In genomic region chr13:94559201-94559795, GRCh38 we compare ENCODE assay signal across 28 cellular contexts. TPM values are rescaled to one million over a fixed set of nuclear protein-coding genes. Genes with fewer than 3 reads are reported as not detected.
DNase-seq lines count a peak whose midpoint lies in the region; ATAC-seq and TF ChIP-seq lines count a peak whose summit lies in the region.
"Had no signal": no experiment of that assay in that cellular context is flagged by ENCODE, and none has a peak within 500 bp of the region (broad histone marks: within the 10 kb centered on the region; RNA-seq: fewer than 3 reads in every experiment).

No MANE protein-coding gene starts in this region.

- peak overlapping the region; percentile 36 for H3K4me3 Mint-ChIP-seq in T-helper 1 cell treated with Interleukin-12 subunit alpha and Interleukin-12 subunit beta and Interleukin-4 antibody, amounts not matched to agents 30 μg/mL and 1 μg/mL, for 36 hours
- peak overlapping the region; percentile 41 to 50 for H3K4me3 Mint-ChIP-seq in stimulated activated naive CD8-positive, alpha-beta T cell treated with anti-CD3 and anti-CD28 coated beads, Interleukin-15, amount 100 ng/mL, for 72 hours
- H3K4me3 Mint-ChIP-seq in activated T-helper 17 cell treated with anti-CD3 and anti-CD28 coated beads, Interleukin-2, amount 50 U/mL, for 72 hours, result peak overlapping the region; percentile 59
- H3K4me3 Mint-ChIP-seq: nephron progenitor cell, T-helper 17 cell had no signal

- H3K4me1 ChIP-seq in hepatocyte (ENCODE audit: insufficient read depth), result peaks cover 3% of the 10 kb centered on the region

- H3K27ac ChIP-seq in hepatocyte, result no peak overlapping the region
- H3K27ac ChIP-seq: 22Rv1, SK-N-MC had no signal

- H3K36me3 Mint-ChIP-seq in T-helper 1 cell treated with Interleukin-12 subunit alpha and Interleukin-12 subunit beta and Interleukin-4 antibody, amounts not matched to agents 30 μg/mL and 1 μg/mL, for 36 hours (ENCODE audit: low read depth), result peaks cover 18% of the 10 kb centered on the region
- peaks cover 17% of the 10 kb centered on the region for H3K36me3 Mint-ChIP-seq in activated T-helper 17 cell treated with anti-CD3 and anti-CD28 coated beads, Interleukin-2, amount 50 U/mL, for 72 hours (ENCODE audit: low read depth)

- H3K27ac Mint-ChIP-seq in T-helper 1 cell treated with Interleukin-12 subunit alpha and Interleukin-12 subunit beta and Interleukin-4 antibody, amounts not matched to agents 30 μg/mL and 1 μg/mL, for 36 hours, result peak overlapping the region; percentile 28
- peak overlapping the region in 1 of 2 donors; percentile 36 for H3K27ac Mint-ChIP-seq in stimulated activated naive CD8-positive, alpha-beta T cell treated with anti-CD3 and anti-CD28 coated beads, Interleukin-15, amount 100 ng/mL, for 72 hours
- peak overlapping the region; percentile 65 for H3K27ac Mint-ChIP-seq in activated T-helper 17 cell treated with anti-CD3 and anti-CD28 coated beads, Interleukin-2, amount 50 U/mL, for 72 hours
- H3K27ac Mint-ChIP-seq: nephron progenitor cell, T-helper 17 cell had no signal

- TF ChIP-seq CTCF in hepatocyte (IDR thresholded peaks at IDR 0.05; ENCODE audit: poor library complexity), result no peak

- no peaks in the 10 kb centered on the region for H3K36me3 ChIP-seq in hepatocyte (replicated peaks; ENCODE audit: insufficient read depth, low read depth)

- H3K9me2 ChIP-seq in hepatocyte (replicated peaks; ENCODE audit: insufficient read depth), result no peaks in the 10 kb centered on the region

- H3K4me3 ChIP-seq in hepatocyte, result no peak overlapping the region
- H3K4me3 ChIP-seq: SK-N-MC had no signal

- no peaks in the 10 kb centered on the region for H3K27me3 ChIP-seq in hepatocyte

- H3K79me2 ChIP-seq in hepatocyte, result no peaks in the 10 kb centered on the region

- peaks cover 23% of the 10 kb centered on the region for H3K4me1 Mint-ChIP-seq in T-helper 1 cell treated with Interleukin-12 subunit alpha and Interleukin-12 subunit beta and Interleukin-4 antibody, amounts not matched to agents 30 μg/mL and 1 μg/mL, for 36 hours (ENCODE audit: low read depth)
- peaks cover 23% of the 10 kb centered on the region for H3K4me1 Mint-ChIP-seq in stimulated activated naive CD8-positive, alpha-beta T cell treated with anti-CD3 and anti-CD28 coated beads, Interleukin-15, amount 100 ng/mL, for 72 hours
- peaks cover 12% of the 10 kb centered on the region for H3K4me1 Mint-ChIP-seq in activated T-helper 17 cell treated with anti-CD3 and anti-CD28 coated beads, Interleukin-2, amount 50 U/mL, for 72 hours
- H3K4me1 Mint-ChIP-seq: nephron progenitor cell had no signal

- peak; percentile 46 for ATAC-seq in stimulated activated naive CD8-positive, alpha-beta T cell treated with anti-CD3 and anti-CD28 coated beads, Interleukin-15, amount 100 ng/mL, for 72 hours
- ATAC-seq in stimulated activated naive CD8-positive, alpha-beta T cell treated with anti-CD3 and anti-CD28 coated beads, Interleukin-15, Interleukin-2, amounts not matched to agents 100 U/mL and 50 U/mL, for 24 hours, result no peak
- ATAC-seq in activated T-helper 17 cell treated with anti-CD3 and anti-CD28 coated beads, Interleukin-2, amount 50 U/mL, for 72 hours (replicated peaks), result peak; percentile 7
- ATAC-seq: left colon had no signal

- 81% methylated on average over 7 of the region's 7 CpGs for WGBS in hepatocyte (ENCODE audit: low lambda C conversion rate, missing lambda C conversion rate)

- H3K4me2 ChIP-seq in hepatocyte, result no peak overlapping the region

- H4K20me1 ChIP-seq in hepatocyte (ENCODE audit: insufficient read depth, poor library complexity, severe bottlenecking), result no peaks in the 10 kb centered on the region

- H3K27me3 Mint-ChIP-seq in T-helper 1 cell treated with Interleukin-12 subunit alpha and Interleukin-12 subunit beta and Interleukin-4 antibody, amounts not matched to agents 30 μg/mL and 1 μg/mL, for 36 hours (ENCODE audit: low read depth), result no peaks in the 10 kb centered on the region
- H3K27me3 Mint-ChIP-seq in stimulated activated naive CD8-positive, alpha-beta T cell treated with anti-CD3 and anti-CD28 coated beads, Interleukin-15, amount 100 ng/mL, for 72 hours, result no peaks in the 10 kb centered on the region
- no peaks in the 10 kb centered on the region for H3K27me3 Mint-ChIP-seq in activated T-helper 17 cell treated with anti-CD3 and anti-CD28 coated beads, Interleukin-2, amount 50 U/mL, for 72 hours
- H3K27me3 Mint-ChIP-seq: T-helper 17 cell had no signal

- no peak overlapping the region for H2AFZ ChIP-seq in hepatocyte

- no peaks in the 10 kb centered on the region for H3K9me3 ChIP-seq in hepatocyte (ENCODE audit: low read depth)

- H3K9me3 Mint-ChIP-seq in T-helper 1 cell treated with Interleukin-12 subunit alpha and Interleukin-12 subunit beta and Interleukin-4 antibody, amounts not matched to agents 30 μg/mL and 1 μg/mL, for 36 hours, result peaks cover 9% of the 10 kb centered on the region
- no peaks in the 10 kb centered on the region for H3K9me3 Mint-ChIP-seq in stimulated activated naive CD8-positive, alpha-beta T cell treated with anti-CD3 and anti-CD28 coated beads, Interleukin-15, amount 100 ng/mL, for 72 hours
- H3K9me3 Mint-ChIP-seq in activated T-helper 17 cell treated with anti-CD3 and anti-CD28 coated beads, Interleukin-2, amount 50 U/mL, for 72 hours, result no peaks in the 10 kb centered on the region
- H3K9me3 Mint-ChIP-seq: nephron progenitor cell had no signal

- DNase-seq in T-helper 1 cell (no peak), hepatocyte (ENCODE audit: low spot score) (no peak), D341Med (ENCODE audit: low spot score) (no peak), T1000 (lab: John Stamatoyannopoulos, UW) (no peak)
- no peak for DNase-seq in stimulated activated naive CD8-positive, alpha-beta T cell treated with anti-CD3 and anti-CD28 coated beads, Interleukin-15, amount 100 ng/mL, for 72 hours
- DNase-seq in stimulated activated naive CD8-positive, alpha-beta T cell treated with anti-CD3 and anti-CD28 coated beads, Interleukin-15, Interleukin-2, amounts not matched to agents 100 U/mL and 50 U/mL, for 24 hours, result no peak
- DNase-seq: activated T-cell treated with anti-CD3 and anti-CD28 coated beads, Interleukin-2, amount 50 U/mL, for 48 hours; caudate nucleus; cortex of kidney; DMS 273 treated with DMSO at 0.1 percent for 48 hours; effector memory CD4-positive, alpha-beta T cell; EL; GOT3; hypothalamus; IMR-90; left colon; mammary epithelial cell; NCI-H1092 treated with DMSO at 0.1 percent for 48 hours; NCI-H1930; NCI-H524 treated with DMSO at 0.1 percent for 48 hours; nephron progenitor cell; PC-3; stimulated activated CD4-positive, alpha-beta T cell treated with anti-CD3 and anti-CD28 coated beads, Interleukin-15, amount 100 ng/mL, for 24 hours; T-helper 17 cell had no signal

RNA-seq across cellular contexts. Expression of gene TGDS, which starts 36.7 kb away (rescaled TPM):
- 10 to 100 TPM; 18.2 to 24.4 TPM for total RNA-seq in activated T-helper 17 cell treated with anti-CD3 and anti-CD28 coated beads, Interleukin-2, amount 50 U/mL, for 72 hours
- 21.5 and 25.3 TPM in 2 replicates for total RNA-seq in hepatocyte
- polyA plus RNA-seq in hepatocyte, result 7.8 and 8.6 TPM in 2 replicates

RNA-seq across cellular contexts. Expression of gene GPR180, which starts 42.4 kb away (rescaled TPM):
- total RNA-seq in activated T-helper 17 cell treated with anti-CD3 and anti-CD28 coated beads, Interleukin-2, amount 50 U/mL, for 72 hours, result 1 to 10 TPM; 6.7 to 8.0 TPM
- 12.3 and 12.9 TPM in 2 replicates for total RNA-seq in hepatocyte
- 5.6 and 5.7 TPM in 2 replicates for polyA plus RNA-seq in hepatocyte
